In genomic region chr5:127229185-127229889, GRCh38 we compare ENCODE assay signal across 8 cellular contexts.
DNase-seq lines count a peak whose midpoint lies in the region; ATAC-seq, FAIRE-seq and TF ChIP-seq lines count a peak whose summit lies in the region.

No MANE protein-coding gene starts in this region.

- H3K27me3 Mint-ChIP-seq in activated naive CD4-positive, alpha-beta T cell treated with anti-CD3 and anti-CD28 coated beads for 36 hours (ENCODE audit: low read depth): no peaks in the 10 kb centered on the region
- peaks cover 4% of the 10 kb centered on the region for H3K27me3 Mint-ChIP-seq in osteocyte (ENCODE audit: unreplicated experiment)

- H3K4me3 Mint-ChIP-seq in activated naive CD4-positive, alpha-beta T cell treated with anti-CD3 and anti-CD28 coated beads for 36 hours: peak overlapping the region; percentile 66
- peak overlapping the region; percentile 59 for H3K4me3 Mint-ChIP-seq in osteocyte (ENCODE audit: unreplicated experiment)

- ATAC-seq in A549 (peak; percentile 82 to 89), GM18519 (IDR thresholded peaks at IDR 0.05; ENCODE audit: low FRiP score, unreplicated experiment) (peak; percentile 50), HG03066 (IDR thresholded peaks at IDR 0.05; ENCODE audit: low read depth, unreplicated experiment) (peak; percentile 76), Panc1 (peak; percentile 86)

- TF ChIP-seq POLR2A in A549 (IDR thresholded peaks at IDR 0.05; ENCODE audit: low read length): peak; percentile 29; the same call in 1 of the 2 replicates
- TF ChIP-seq POLR2A in transverse colon (IDR thresholded peaks at IDR 0.05): peak; percentile 56

- in situ Hi-C loops in Panc1 (cut with HindIII; ENCODE audit: low pct_unique_long_range_greater_than_20kb, low sequenced_read_pairs): no loop called here
- in situ Hi-C loops in transverse colon (cut with MboI; ENCODE audit: low pct_ligation_motif_present in 1 of 4, low pct_unique_long_range_greater_than_20kb in 1 of 4, low sequenced_read_pairs in 3 of 4): no loop called here

- DNase-seq in A549 (ENCODE audit: low read depth in 1 of 2, low spot score in 1 of 2) (peak; percentile 23 to 43), Panc1 (ENCODE audit: low read depth, low spot score) (no peak), head of caudate nucleus (peak; percentile 16 to 78 (median 60)), osteocyte (ENCODE audit: extremely low spot score, unreplicated experiment) (peak; percentile 84), transverse colon (peak; percentile 64)
- peak; percentile 62 for DNase-seq in activated naive CD4-positive, alpha-beta T cell treated with anti-CD3 and anti-CD28 coated beads for 36 hours

- no peaks in the 10 kb centered on the region for H3K4me1 ChIP-seq in A549
- H3K4me1 ChIP-seq in Panc1 (ENCODE audit: control insufficient read depth, insufficient read depth, low read length): no peaks in the 10 kb centered on the region
- peaks cover 0 to 13% (median 2%) of the 10 kb centered on the region in 4 donors for H3K4me1 ChIP-seq in transverse colon

- no peak for TF ChIP-seq EP300 in A549 (IDR thresholded peaks at IDR 0.05)
- no peak for TF ChIP-seq EP300 in transverse colon (IDR thresholded peaks at IDR 0.05; ENCODE audit: low read depth)

- POLR2A ChIA-PET in A549 (lab: Yijun Ruan, JAX): no interaction called here
- POLR2A ChIA-PET in Panc1 (lab: Charles Lee): no interaction called here

- no peak overlapping the region for H3K27ac Mint-ChIP-seq in activated naive CD4-positive, alpha-beta T cell treated with anti-CD3 and anti-CD28 coated beads for 36 hours
- peak overlapping the region; percentile 36 for H3K27ac Mint-ChIP-seq in osteocyte (ENCODE audit: unreplicated experiment)

- TF ChIP-seq RAD21 in A549 (conservative IDR thresholded peaks at IDR 0.05 in 1 of 2, IDR thresholded peaks at IDR 0.05 in 1 of 2): no peak

- BruUV-seq in Panc1 (replicated peaks; lab: Mats Ljungman, UMichigan): no TSS peak

- H3K27ac ChIP-seq in A549: peak overlapping the region; percentile 66 to 86
- H3K27ac ChIP-seq in Panc1 (ENCODE audit: low read length): no peak overlapping the region
- peak overlapping the region; percentile 53 to 80 (median 78) for H3K27ac ChIP-seq in transverse colon

- H3K4me1 Mint-ChIP-seq in activated naive CD4-positive, alpha-beta T cell treated with anti-CD3 and anti-CD28 coated beads for 36 hours (ENCODE audit: low read depth): peaks cover 8% of the 10 kb centered on the region
- peaks cover 18% of the 10 kb centered on the region for H3K4me1 Mint-ChIP-seq in osteocyte (ENCODE audit: unreplicated experiment)

- peaks cover 3% of the 10 kb centered on the region for H3K36me3 Mint-ChIP-seq in activated naive CD4-positive, alpha-beta T cell treated with anti-CD3 and anti-CD28 coated beads for 36 hours (ENCODE audit: low read depth)
- H3K36me3 Mint-ChIP-seq in osteocyte (ENCODE audit: unreplicated experiment): peaks cover 4% of the 10 kb centered on the region

- H3K4me3 ChIP-seq in A549 (peak overlapping the region; percentile 43), Panc1 (ENCODE audit: low read depth in 2 of 2, low read length in 2 of 2) (peak overlapping the region; percentile 49 to 54), transverse colon (peak overlapping the region; percentile 17 to 60 (median 44))

- intact Hi-C loops in Panc1 (cut with micrococcal nuclease; ENCODE audit: unreplicated experiment) (no loop called here), head of caudate nucleus (cut with DNase I) (no loop called here), transverse colon (cut with DNase I; ENCODE audit: low total_unique reads) (no loop called here)
- intact Hi-C loops in activated naive CD4-positive, alpha-beta T cell treated with anti-CD3 and anti-CD28 coated beads for 36 hours (cut with micrococcal nuclease): loop anchor here (1.0 to 5.0 kb wide), 4 partner anchors 157 to 377 kb away; partner anchors contain the start of genes C5orf63 and MARCHF3

- H3K27me3 ChIP-seq in Panc1 (ENCODE audit: control insufficient read depth, insufficient read depth, low read length) (peaks cover 8% of the 10 kb centered on the region), transverse colon (no peaks in the 10 kb centered on the region)

- H3K36me3 ChIP-seq in Panc1 (ENCODE audit: control insufficient read depth, insufficient read depth, low read length) (no peaks in the 10 kb centered on the region), transverse colon (no peaks in the 10 kb centered on the region)

- H3K9me3 Mint-ChIP-seq in activated naive CD4-positive, alpha-beta T cell treated with anti-CD3 and anti-CD28 coated beads for 36 hours: peaks cover 5% of the 10 kb centered on the region
- H3K9me3 Mint-ChIP-seq in osteocyte (ENCODE audit: unreplicated experiment): no peaks in the 10 kb centered on the region

- H3K9me3 ChIP-seq in A549: no peaks in the 10 kb centered on the region
- no peaks in the 10 kb centered on the region for H3K9me3 ChIP-seq in Panc1 (ENCODE audit: control insufficient read depth, insufficient read depth, low read depth, low read length)
- no peaks in the 10 kb centered on the region for H3K9me3 ChIP-seq in transverse colon

- CTCF ChIA-PET in A549 (lab: Yijun Ruan, JAX): interaction anchor here (1.0 to 1.1 kb wide), 2 partner anchors 25 to 156 kb away, joined by 3 read pairs; no protein-coding TSS in a partner anchor
- CTCF ChIA-PET in Panc1 (lab: Charles Lee): no interaction called here
- CTCF ChIA-PET in activated naive CD4-positive, alpha-beta T cell treated with anti-CD3 and anti-CD28 coated beads for 36 hours (lab: Charles Lee): no interaction called here

- 19% methylated on average over 24 of the region's 61 CpGs for WGBS in A549 (ENCODE audit: missing lambda C conversion rate)
- 2% methylated on average over 41 of the region's 61 CpGs; no CpG with 5 or more reads in 1 of the 2 donors for WGBS in transverse colon (ENCODE audit: low coverage in 1 of 2), 2 donors

- no peak for FAIRE-seq in A549 (lab: Jason Lieb, UNC)

- H3K4me2 ChIP-seq in A549: peak overlapping the region; percentile 82

- TF ChIP-seq CTCF in A549 (IDR thresholded peaks at IDR 0.05): no peak
- TF ChIP-seq CTCF in Panc1 (IDR thresholded peaks at IDR 0.05): no peak
- TF ChIP-seq CTCF in osteocyte (IDR thresholded peaks at IDR 0.05): no peak
- peak in 2 of 5 experiments; percentile 10 to 22 for TF ChIP-seq CTCF in transverse colon (IDR thresholded peaks at IDR 0.05)

TF ChIP-seq in A549, 52 proteins besides CTCF, POLR2A, EP300 and RAD21:
- TF ChIP-seq JUNB (IDR thresholded peaks at IDR 0.05): no peak
- peak; percentile 44 for TF ChIP-seq MAX (IDR thresholded peaks at IDR 0.05)
- peak; percentile 69; the same call in 1 of the 2 replicates for TF ChIP-seq E2F6 (IDR thresholded peaks at IDR 0.05; ENCODE audit: borderline replicate concordance, low read depth)
- TF ChIP-seq SMC3 (IDR thresholded peaks at IDR 0.05): 0 out of 3 replicates have a peak, but pooled peaks have one; percentile 7
- no peak for TF ChIP-seq CEBPB (IDR thresholded peaks at IDR 0.05)
